In the genomic region with DNA sequence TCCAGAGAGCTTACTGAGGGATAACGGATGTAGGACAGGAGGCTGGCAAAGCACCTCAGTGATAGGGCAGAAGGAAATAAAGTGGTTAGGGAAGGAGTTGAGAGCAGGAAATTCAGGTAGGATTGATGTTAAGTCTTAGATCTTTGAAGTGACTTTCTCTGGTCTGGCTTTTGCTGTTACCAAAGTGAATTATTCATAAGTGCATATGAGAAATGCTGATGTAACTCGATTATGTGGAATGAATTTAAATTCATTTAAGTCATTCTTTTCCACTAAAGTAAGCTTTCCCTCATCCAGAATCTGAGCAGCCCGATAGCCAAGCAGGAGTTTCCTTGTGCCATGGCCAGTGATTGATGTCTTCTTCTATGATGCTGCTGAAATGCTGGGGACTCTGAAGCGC, we compare ENCODE assay signal across 34 cellular contexts.
DNase-seq lines count a peak whose midpoint lies in the region; ATAC-seq, FAIRE-seq and TF ChIP-seq lines count a peak whose summit lies in the region.
"Had no signal": no experiment of that assay in that cellular context is flagged by ENCODE, and none has a peak within 500 bp of the region (broad histone marks: within the 10 kb centered on the region; RNA-seq: fewer than 3 reads in every experiment).

No MANE protein-coding gene starts in this region.

- no peak overlapping the region for H3T11ph ChIP-seq in H9 (ENCODE audit: low read length)

- H3K4me3 Mint-ChIP-seq in activated naive CD4-positive, alpha-beta T cell treated with anti-CD3 and anti-CD28 coated beads, Interleukin-2, amount 10 ng/mL, durations not matched to agents 7 days and 5 days: no peak overlapping the region
- H3K4me3 Mint-ChIP-seq in H9: no peak overlapping the region; a peak in 2 of 5 replicates
- H3K4me3 Mint-ChIP-seq in astrocyte (ENCODE audit: unreplicated experiment): peak overlapping the region; percentile 27
- peak overlapping the region in 9 of 10 donors; percentile 9 to 62 (median 54) for H3K4me3 Mint-ChIP-seq in naive thymus-derived CD4-positive, alpha-beta T cell
- H3K4me3 Mint-ChIP-seq: B cell; central memory CD8-positive, alpha-beta T cell; natural killer cell had no signal

- H4K20me1 ChIP-seq in H9 (ENCODE audit: control insufficient read depth, insufficient read depth, insufficient read length) (no peaks in the 10 kb centered on the region), astrocyte (ENCODE audit: insufficient read depth, low read length) (peaks cover 95% of the 10 kb centered on the region)

- H2BK20ac ChIP-seq in H9 (ENCODE audit: low read depth, low read length, poor library complexity, severe bottlenecking): no peak overlapping the region

- H3K27ac ChIP-seq in H9 (ENCODE audit: insufficient read length, low read depth, low read length): no peak overlapping the region
- no peak overlapping the region for H3K27ac ChIP-seq in astrocyte (ENCODE audit: low read depth, low read length)
- no peak overlapping the region for H3K27ac ChIP-seq in naive thymus-derived CD4-positive, alpha-beta T cell (ENCODE audit: low read depth, low read length)
- H3K27ac ChIP-seq: gastroesophageal sphincter, skin epidermis had no signal

- no peak overlapping the region for H4K91ac ChIP-seq in H9 (ENCODE audit: insufficient read length, low read depth, low read length)

- H3K79me2 ChIP-seq in H9 (ENCODE audit: insufficient read depth, low read length): peaks cover 86% of the 10 kb centered on the region; the same call in 1 of the 2 replicates
- H3K79me2 ChIP-seq in astrocyte (ENCODE audit: insufficient read depth, low read length): peaks cover 100% of the 10 kb centered on the region

- H3K4me1 Mint-ChIP-seq in activated naive CD4-positive, alpha-beta T cell treated with anti-CD3 and anti-CD28 coated beads, Interleukin-2, amount 10 ng/mL, durations not matched to agents 7 days and 5 days: peaks cover 38% of the 10 kb centered on the region
- peaks cover 69 to 79% of the 10 kb centered on the region in 2 experiments for H3K4me1 Mint-ChIP-seq in H9
- peaks cover 92% of the 10 kb centered on the region for H3K4me1 Mint-ChIP-seq in astrocyte (ENCODE audit: low read depth, unreplicated experiment)
- H3K4me1 Mint-ChIP-seq in naive thymus-derived CD4-positive, alpha-beta T cell: peaks cover 33 to 97% (median 91%) of the 10 kb centered on the region in 7 donors

- H3K23ac ChIP-seq in H9 (ENCODE audit: insufficient read length, low read depth, low read length): no peak overlapping the region

- H3K23me2 ChIP-seq in H9 (ENCODE audit: insufficient read length, low read depth, low read length, poor library complexity, severe bottlenecking): no peaks in the 10 kb centered on the region

- no peak for FAIRE-seq in astrocyte (lab: Jason Lieb, UNC)
- FAIRE-seq: endometrium had no signal

- H3K9ac ChIP-seq in H9 (ENCODE audit: extremely low read depth, insufficient read length, low read length): no peak overlapping the region
- H3K9ac ChIP-seq in astrocyte (ENCODE audit: low read length): no peak overlapping the region

- H2BK12ac ChIP-seq in H9 (ENCODE audit: insufficient read length, low read depth, low read length): no peak overlapping the region

- no peak overlapping the region for H2BK5ac ChIP-seq in H9 (ENCODE audit: insufficient read length, low read length)

- peak overlapping the region; percentile 15 for H3K27ac Mint-ChIP-seq in activated naive CD4-positive, alpha-beta T cell treated with anti-CD3 and anti-CD28 coated beads, Interleukin-2, amount 10 ng/mL, durations not matched to agents 7 days and 5 days
- H3K27ac Mint-ChIP-seq in H9 (peak overlapping the region in 2 of 3 experiments; percentile 89 to 92; a peak in 4 of 7 replicates), astrocyte (ENCODE audit: unreplicated experiment) (peak overlapping the region; percentile 80)
- peak overlapping the region in 8 of 9 donors; percentile 4 to 34 (median 15) for H3K27ac Mint-ChIP-seq in naive thymus-derived CD4-positive, alpha-beta T cell
- H3K27ac Mint-ChIP-seq: activated T-cell treated with anti-CD3 and anti-CD28 coated beads, Interleukin-2, amount 50 U/mL, for 72 hours; B cell; stimulated activated naive CD8-positive, alpha-beta T cell treated with anti-CD3 and anti-CD28 coated beads, Interleukin-15, amount 100 ng/mL, for 72 hours had no signal

- no peaks in the 10 kb centered on the region for H3K27me3 Mint-ChIP-seq in activated naive CD4-positive, alpha-beta T cell treated with anti-CD3 and anti-CD28 coated beads, Interleukin-2, amount 10 ng/mL, durations not matched to agents 7 days and 5 days
- H3K27me3 Mint-ChIP-seq in H9 (ENCODE audit: low read depth) (no peaks in the 10 kb centered on the region), astrocyte (ENCODE audit: low read depth, unreplicated experiment) (no peaks in the 10 kb centered on the region)
- H3K27me3 Mint-ChIP-seq in naive thymus-derived CD4-positive, alpha-beta T cell: no peaks in the 10 kb centered on the region
- H3K27me3 Mint-ChIP-seq: stimulated activated naive CD8-positive, alpha-beta T cell treated with anti-CD3 and anti-CD28 coated beads, Interleukin-15, amount 100 ng/mL, for 72 hours had no signal

- no peaks in the 10 kb centered on the region for H3K36me3 ChIP-seq in astrocyte (ENCODE audit: insufficient read depth, low read length)
- no peaks in the 10 kb centered on the region for H3K36me3 ChIP-seq in naive thymus-derived CD4-positive, alpha-beta T cell (ENCODE audit: control insufficient read depth in 2 of 3, insufficient read depth in 3 of 3, low read length in 3 of 3)
- H3K36me3 ChIP-seq: gastroesophageal sphincter had no signal

- POLR2A ChIA-PET in naive thymus-derived CD4-positive, alpha-beta T cell (lab: Charles Lee): no interaction called here

- no peak overlapping the region for H4K8ac ChIP-seq in H9 (replicated peaks; ENCODE audit: insufficient read length, low read depth, low read length)

- H3K27me3 ChIP-seq in H9 (ENCODE audit: insufficient read depth, low read length) (no peaks in the 10 kb centered on the region; the same call in 1 of the 2 replicates), astrocyte (ENCODE audit: insufficient read depth, low read length) (no peaks in the 10 kb centered on the region)
- H3K27me3 ChIP-seq in naive thymus-derived CD4-positive, alpha-beta T cell (ENCODE audit: control insufficient read depth in 2 of 2, insufficient read depth in 2 of 2, low read length in 2 of 2): no peaks in the 10 kb centered on the region
- H3K27me3 ChIP-seq: gastroesophageal sphincter had no signal

- whole genome bisulfite sequencing in H9 (ENCODE audit: extremely low coverage, insufficient read length, low lambda C conversion rate): no CpG with 5 or more reads among the region's 4 CpGs

- CTCF ChIA-PET in activated naive CD4-positive, alpha-beta T cell treated with anti-CD3 and anti-CD28 coated beads, Interleukin-2, amount 10 ng/mL, durations not matched to agents 7 days and 5 days (lab: Charles Lee): interaction anchor here (1.3 kb wide), 1 partner anchor 202 kb away, joined by 3 read pairs; no protein-coding TSS in a partner anchor
- CTCF ChIA-PET in naive thymus-derived CD4-positive, alpha-beta T cell (lab: Charles Lee): interaction anchor here (0.6 to 0.9 kb wide), 2 partner anchors 11 to 177 kb away, joined by 3 read pairs; no protein-coding TSS in a partner anchor

- no peaks in the 10 kb centered on the region for H3K9me3 Mint-ChIP-seq in activated naive CD4-positive, alpha-beta T cell treated with anti-CD3 and anti-CD28 coated beads, Interleukin-2, amount 10 ng/mL, durations not matched to agents 7 days and 5 days
- no peaks in the 10 kb centered on the region for H3K9me3 Mint-ChIP-seq in H9
- H3K9me3 Mint-ChIP-seq in astrocyte (ENCODE audit: unreplicated experiment): no peaks in the 10 kb centered on the region
- no peaks in the 10 kb centered on the region for H3K9me3 Mint-ChIP-seq in naive thymus-derived CD4-positive, alpha-beta T cell
- H3K9me3 Mint-ChIP-seq: activated T-cell treated with anti-CD3 and anti-CD28 coated beads, Interleukin-2, amount 50 U/mL, for 72 hours; central memory CD8-positive, alpha-beta T cell; immature natural killer cell; natural killer cell; stimulated activated naive CD8-positive, alpha-beta T cell treated with anti-CD3 and anti-CD28 coated beads, Interleukin-15, amount 100 ng/mL, for 72 hours had no signal

- H3K56ac ChIP-seq in H9 (ENCODE audit: insufficient read length, low read depth, low read length): no peak overlapping the region

- no peak overlapping the region for H3K4ac ChIP-seq in H9 (ENCODE audit: low read depth, low read length)

- no peak overlapping the region for H3K14ac ChIP-seq in H9 (ENCODE audit: insufficient read depth, low read length)

- H3K4me2 ChIP-seq in H9 (ENCODE audit: insufficient read depth, insufficient read length, low read length) (peak overlapping the region; percentile 54), astrocyte (ENCODE audit: low read length) (no peak overlapping the region)

- H2AK5ac ChIP-seq in H9 (ENCODE audit: insufficient read length, low read length): no peak overlapping the region

- H3K79me1 ChIP-seq in H9 (ENCODE audit: insufficient read depth, low read depth, low read length, poor library complexity, severe bottlenecking): peaks cover 22% of the 10 kb centered on the region

- no peak overlapping the region for H3K18ac ChIP-seq in H9 (ENCODE audit: insufficient read length, low read depth, low read length)

- ATAC-seq in naive thymus-derived CD4-positive, alpha-beta T cell: no peak
- ATAC-seq in HG03139 (IDR thresholded peaks at IDR 0.05; ENCODE audit: unreplicated experiment) (no peak), HG02759 (IDR thresholded peaks at IDR 0.05; ENCODE audit: unreplicated experiment) (no peak)
- ATAC-seq: gastroesophageal sphincter; left ventricle myocardium superior; natural killer cell; stimulated activated naive CD8-positive, alpha-beta T cell treated with anti-CD3 and anti-CD28 coated beads, Interleukin-15, amount 100 ng/mL, for 72 hours had no signal

- intact Hi-C loops in naive thymus-derived CD4-positive, alpha-beta T cell (cut with micrococcal nuclease): loop anchor here in 1 of 2 donors (10.0 kb wide), 1 partner anchor 46 kb away; no protein-coding TSS in a partner anchor

- H3K4me1 ChIP-seq in H9 (ENCODE audit: insufficient read depth, low read length): peaks cover 42% of the 10 kb centered on the region
- H3K4me1 ChIP-seq in astrocyte (ENCODE audit: insufficient read depth, low read length): peaks cover 39% of the 10 kb centered on the region
- peaks cover 0 to 42% of the 10 kb centered on the region in 2 donors for H3K4me1 ChIP-seq in naive thymus-derived CD4-positive, alpha-beta T cell (ENCODE audit: control insufficient read depth in 2 of 2, insufficient read depth in 2 of 2, low read length in 2 of 2)

- H2BK120ac ChIP-seq in H9 (ENCODE audit: low read depth, low read length, poor library complexity, severe bottlenecking): no peak overlapping the region

- H4K5ac ChIP-seq in H9 (ENCODE audit: insufficient read length, low read depth, low read length): no peak overlapping the region

- H3K4me3 ChIP-seq in astrocyte (ENCODE audit: insufficient read depth, low read depth, low read length): no peak overlapping the region
- H3K4me3 ChIP-seq in naive thymus-derived CD4-positive, alpha-beta T cell (ENCODE audit: low read length): no peak overlapping the region
- H3K4me3 ChIP-seq: gastroesophageal sphincter, skin epidermis had no signal

- H2AFZ ChIP-seq in H9 (ENCODE audit: low read length) (no peak overlapping the region), astrocyte (ENCODE audit: low read depth, low read length) (no peak overlapping the region)

- DNase-seq in activated naive CD4-positive, alpha-beta T cell treated with anti-CD3 and anti-CD28 coated beads, Interleukin-2, amount 10 ng/mL, durations not matched to agents 7 days and 5 days: no peak
- no peak for DNase-seq in activated naive CD4-positive, alpha-beta T cell treated with Interleukin-2 at 50 U/mL for 16 hours
- DNase-seq in H9 (no peak), astrocyte (ENCODE audit: low read depth) (peak; percentile 35), NCI-H128 (lab: John Stamatoyannopoulos, UW; ENCODE audit: unreplicated experiment) (no peak)
- no peak for DNase-seq in naive thymus-derived CD4-positive, alpha-beta T cell
- DNase-seq: 8988T; activated CD4-positive, alpha-beta T cell treated with anti-CD3 and anti-CD28 coated beads, Interleukin-2, amount 50 U/mL, for 1 hour; activated naive CD4-positive, alpha-beta T cell treated with anti-CD3 and anti-CD28 coated beads, Interleukin-2, amount 50 U/mL, for 16 hours; activated T-cell treated with anti-CD3 and anti-CD28 coated beads, Interleukin-2, amount 50 U/mL, for 72 hours; aorta; COR-L47; dermis blood vessel endothelial cell; DMS79; GF-D8; hippocampal formation; immature natural killer cell; left ventricle myocardium superior; natural killer cell; NCI-H1694 treated with DMSO at 0.1 percent for 48 hours; NCI-H2171; NCI-H524 treated with DMSO at 0.1 percent for 48 hours; SHP77; stimulated activated CD8-positive, alpha-beta memory T cell treated with anti-CD3 and anti-CD28 coated beads, Interleukin-4, amount 100 ng/mL, for 48 hours; stimulated activated naive CD8-positive, alpha-beta T cell treated with anti-CD3 and anti-CD28 coated beads, Interleukin-15, amount 100 ng/mL, for 72 hours; SW 1271; T1000 had no signal

- no peak overlapping the region for H2BK15ac ChIP-seq in H9 (ENCODE audit: low read depth, low read length)

- peaks cover 1% of the 10 kb centered on the region for H3K36me3 Mint-ChIP-seq in activated naive CD4-positive, alpha-beta T cell treated with anti-CD3 and anti-CD28 coated beads, Interleukin-2, amount 10 ng/mL, durations not matched to agents 7 days and 5 days
- H3K36me3 Mint-ChIP-seq in H9 (ENCODE audit: insufficient read depth in 1 of 3, low read depth in 3 of 3): peaks cover 3 to 8% (median 4%) of the 10 kb centered on the region in 3 experiments; a peak in 4 of 7 replicates
- H3K36me3 Mint-ChIP-seq in astrocyte (ENCODE audit: low read depth, unreplicated experiment): peaks cover 10% of the 10 kb centered on the region
- H3K36me3 Mint-ChIP-seq in naive thymus-derived CD4-positive, alpha-beta T cell: peaks cover 0 to 7% (median 3%) of the 10 kb centered on the region in 5 donors
- H3K36me3 Mint-ChIP-seq: natural killer cell had no signal

- TF ChIP-seq CTCF in H9 (conservative IDR thresholded peaks at IDR 0.05) (no peak), astrocyte (IDR thresholded peaks at IDR 0.05; ENCODE audit: insufficient read depth, low read depth, low read length) (no peak)

- H3K9me3 ChIP-seq in H9 (ENCODE audit: control insufficient read depth, low read depth, low read length): no peaks in the 10 kb centered on the region
- no peaks in the 10 kb centered on the region for H3K9me3 ChIP-seq in astrocyte (ENCODE audit: insufficient read depth, low read depth, low read length)
- H3K9me3 ChIP-seq in naive thymus-derived CD4-positive, alpha-beta T cell (ENCODE audit: control insufficient read depth in 2 of 3, low read length in 3 of 3): no peaks in the 10 kb centered on the region
- H3K9me3 ChIP-seq: gastroesophageal sphincter had no signal

Comparison
In these comparisons a context has a peak if more than half of its experiments do, and no peak if none do; other contexts are left out.
1. H3K27ac Mint-ChIP-seq: peak in every context shown above with its lines; median percentile 90 in H9; 80 in astrocyte; 15 in activated naive CD4-positive, alpha-beta T cell treated with anti-CD3 and anti-CD28 coated beads, Interleukin-2, amount 10 ng/mL, durations not matched to agents 7 days and 5 days; 15 in naive thymus-derived CD4-positive, alpha-beta T cell.
2. H3K4me3 Mint-ChIP-seq: peak in astrocyte (single experiment) and naive thymus-derived CD4-positive, alpha-beta T cell (9 of 10); none in activated naive CD4-positive, alpha-beta T cell treated with anti-CD3 and anti-CD28 coated beads, Interleukin-2, amount 10 ng/mL, durations not matched to agents 7 days and 5 days (single experiment) and H9 (0 of 2).